ENCODE assay signal across 8 cellular contexts in genomic region chr1:169107673-169108160, GRCh38. TPM values are rescaled to one million over a fixed set of nuclear protein-coding genes. Genes with fewer than 3 reads are reported as not detected.
DNase-seq lines count a peak whose midpoint lies in the region; ATAC-seq, FAIRE-seq and TF ChIP-seq lines count a peak whose summit lies in the region.

No MANE protein-coding gene starts in this region.

- TF ChIP-seq CTCF in A549 (IDR thresholded peaks at IDR 0.05) = no peak

- 0 out of 2 replicates have a peak, but pooled peaks have one; percentile 12 for TF ChIP-seq POLR2A in A549 (IDR thresholded peaks at IDR 0.05; ENCODE audit: low read length)

- peak overlapping the region; percentile 98 for H3K4me2 ChIP-seq in A549

- peak overlapping the region; percentile 96 to 98 for H3K27ac ChIP-seq in A549
- H3K27ac ChIP-seq in iPS-18a (ENCODE audit: low read length) = no peak overlapping the region

- POLR2A ChIA-PET in A549 (lab: Yijun Ruan, JAX) (interaction anchor here (0.8 to 4.4 kb wide), 5 partner anchors 9 to 395 kb away, joined by 3 to 42 read pairs (median 4); no protein-coding TSS in a partner anchor), HEK293T (lab: Yijun Ruan, JAX) (interaction anchor here (0.8 to 2.1 kb wide), 3 partner anchors 10 to 127 kb away, joined by 3 to 8 read pairs (median 4); no protein-coding TSS in a partner anchor)
- POLR2A ChIA-PET in activated naive CD8-positive, alpha-beta T cell treated with anti-CD3 and anti-CD28 coated beads, Interleukin-2, amount 10 ng/mL, durations not matched to agents 7 days and 5 days (lab: Charles Lee) = interaction anchor here (1.0 kb wide), 1 partner anchor 260 kb away, joined by 4 read pairs; the partner anchor contains the start of genes BLZF1 and NME7

- FAIRE-seq in A549 (lab: Jason Lieb, UNC) = no peak

- 0 out of 5 replicates have a peak, but pooled peaks of 1 of the 2 experiments have one; percentile 16 for TF ChIP-seq RAD21 in A549 (conservative IDR thresholded peaks at IDR 0.05 in 1 of 2, IDR thresholded peaks at IDR 0.05 in 1 of 2)

- no peak overlapping the region for H3K27ac Mint-ChIP-seq in activated naive CD8-positive, alpha-beta T cell treated with anti-CD3 and anti-CD28 coated beads, Interleukin-2, amount 10 ng/mL, durations not matched to agents 7 days and 5 days

- no peaks in the 10 kb centered on the region for H3K9me3 Mint-ChIP-seq in activated naive CD8-positive, alpha-beta T cell treated with anti-CD3 and anti-CD28 coated beads, Interleukin-2, amount 10 ng/mL, durations not matched to agents 7 days and 5 days

- H3K9me3 ChIP-seq in A549 = no peaks in the 10 kb centered on the region
- no peaks in the 10 kb centered on the region for H3K9me3 ChIP-seq in iPS-18a (ENCODE audit: control insufficient read depth, low read depth, low read length)

- peaks cover 34% of the 10 kb centered on the region for H3K4me1 Mint-ChIP-seq in activated naive CD8-positive, alpha-beta T cell treated with anti-CD3 and anti-CD28 coated beads, Interleukin-2, amount 10 ng/mL, durations not matched to agents 7 days and 5 days

- no peak for TF ChIP-seq EP300 in A549 (IDR thresholded peaks at IDR 0.05)

- H3K9ac ChIP-seq in iPS-18a (ENCODE audit: low read length) = peak overlapping the region; percentile 85

- H3K4me3 ChIP-seq in A549 (peak overlapping the region; percentile 92), H7 (ENCODE audit: insufficient read depth, low read depth, low read length) (peak overlapping the region; percentile 95), iPS-18a (ENCODE audit: low read length) (peak overlapping the region; percentile 99)

- CTCF ChIA-PET in A549 (lab: Yijun Ruan, JAX) (interaction anchor here (0.7 to 2.6 kb wide), 6 partner anchors 10 to 504 kb away, joined by 3 to 18 read pairs (median 4); no protein-coding TSS in a partner anchor), HEK293T (lab: Yijun Ruan, JAX) (interaction anchor here (0.9 to 1.5 kb wide), 2 partner anchors 10 to 504 kb away, joined by 3 to 5 read pairs; no protein-coding TSS in a partner anchor)

- peaks cover 7% of the 10 kb centered on the region; the same call in 1 of the 2 replicates for H3K27me3 ChIP-seq in H7 (ENCODE audit: control insufficient read depth, insufficient read depth, low read length)
- H3K27me3 ChIP-seq in iPS-18a (ENCODE audit: control insufficient read depth, insufficient read depth, low read length) = peaks cover 17% of the 10 kb centered on the region

- peak overlapping the region; percentile 89 for H3K4me3 Mint-ChIP-seq in activated naive CD8-positive, alpha-beta T cell treated with anti-CD3 and anti-CD28 coated beads, Interleukin-2, amount 10 ng/mL, durations not matched to agents 7 days and 5 days

- no peak for ATAC-seq in A549
- ATAC-seq in activated naive CD8-positive, alpha-beta T cell treated with anti-CD3 and anti-CD28 coated beads, Interleukin-2, amount 10 ng/mL, durations not matched to agents 7 days and 5 days (ENCODE audit: low read depth) = no peak
- ATAC-seq in HG03460 (IDR thresholded peaks at IDR 0.05; ENCODE audit: unreplicated experiment) = no peak

- peak in 1 of 2 experiments; percentile 64 for DNase-seq in A549 (ENCODE audit: low read depth in 1 of 2, low spot score in 1 of 2)
- DNase-seq in H7 = no peak
- DNase-seq in activated naive CD8-positive, alpha-beta T cell treated with anti-CD3 and anti-CD28 coated beads, Interleukin-2, amount 10 ng/mL, durations not matched to agents 7 days and 5 days = no peak
- DNase-seq in stimulated activated CD4-positive, alpha-beta T cell treated with anti-CD3 and anti-CD28 coated beads, Interleukin-4, amount 100 ng/mL, for 1 hour = peak; percentile 19
- no peak for DNase-seq in HEK293T (ENCODE audit: extremely low spot score)
- DNase-seq in Kasumi-1 (lab: John Stamatoyannopoulos, UW) = no peak

- no peaks in the 10 kb centered on the region for H3K27me3 Mint-ChIP-seq in activated naive CD8-positive, alpha-beta T cell treated with anti-CD3 and anti-CD28 coated beads, Interleukin-2, amount 10 ng/mL, durations not matched to agents 7 days and 5 days

- H3K36me3 Mint-ChIP-seq in activated naive CD8-positive, alpha-beta T cell treated with anti-CD3 and anti-CD28 coated beads, Interleukin-2, amount 10 ng/mL, durations not matched to agents 7 days and 5 days = peaks cover 15% of the 10 kb centered on the region

- H3K36me3 ChIP-seq in H7 (replicated peaks; ENCODE audit: control insufficient read depth, insufficient read depth, low read length) (peaks cover 4% of the 10 kb centered on the region), iPS-18a (ENCODE audit: control insufficient read depth, low read depth, low read length) (peaks cover 16% of the 10 kb centered on the region)

- H3K4me1 ChIP-seq in A549 (peaks cover 49% of the 10 kb centered on the region), iPS-18a (ENCODE audit: control insufficient read depth, low read depth, low read length) (peaks cover 35% of the 10 kb centered on the region)

- WGBS in A549 (ENCODE audit: missing lambda C conversion rate) = under 1% methylated on average over 7 of the region's 7 CpGs

TF ChIP-seq in A549, 52 proteins besides CTCF, POLR2A, EP300 and RAD21:
- TF ChIP-seq CBX8 (IDR thresholded peaks at IDR 0.05) = no peak
- no peak for TF ChIP-seq HOXB5 (CRISPR knock-in tag; IDR thresholded peaks at IDR 0.05)
- TF ChIP-seq, protein P1, sequence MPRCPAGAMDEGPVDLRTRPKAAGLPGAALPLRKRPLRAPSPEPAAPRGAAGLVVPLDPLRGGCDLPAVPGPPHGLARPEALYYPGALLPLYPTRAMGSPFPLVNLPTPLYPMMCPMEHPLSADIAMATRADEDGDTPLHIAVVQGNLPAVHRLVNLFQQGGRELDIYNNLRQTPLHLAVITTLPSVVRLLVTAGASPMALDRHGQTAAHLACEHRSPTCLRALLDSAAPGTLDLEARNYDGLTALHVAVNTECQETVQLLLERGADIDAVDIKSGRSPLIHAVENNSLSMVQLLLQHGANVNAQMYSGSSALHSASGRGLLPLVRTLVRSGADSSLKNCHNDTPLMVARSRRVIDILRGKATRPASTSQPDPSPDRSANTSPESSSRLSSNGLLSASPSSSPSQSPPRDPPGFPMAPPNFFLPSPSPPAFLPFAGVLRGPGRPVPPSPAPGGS (IDR thresholded peaks at IDR 0.05) = 0 out of 3 replicates have a peak, but pooled peaks have one; percentile 28
- peak; percentile 90 for TF ChIP-seq MAFK (IDR thresholded peaks at IDR 0.05; ENCODE audit: partially characterized antibody)
- TF ChIP-seq HOXA7 (CRISPR knock-in tag; IDR thresholded peaks at IDR 0.05) = no peak
- no peak for TF ChIP-seq FOXS1 (CRISPR knock-in tag; IDR thresholded peaks at IDR 0.05)
- peak; percentile 6; the same call in 1 of the 2 replicates for TF ChIP-seq ESRRA (IDR thresholded peaks at IDR 0.05; ENCODE audit: borderline replicate concordance, low read length)

TF ChIP-seq in HEK293T, 16 proteins besides CTCF, POLR2A, EP300 and RAD21:
- TF ChIP-seq L3MBTL2 (conservative IDR thresholded peaks at IDR 0.05) (no peak), TARDBP (IDR thresholded peaks at IDR 0.05) (no peak), FOXM1 (IDR thresholded peaks at IDR 0.05; ENCODE audit: borderline replicate concordance) (no peak), SP1 (IDR thresholded peaks at IDR 0.05) (no peak), LEF1 (IDR thresholded peaks at IDR 0.05; ENCODE audit: borderline replicate concordance) (no peak), HDGF (IDR thresholded peaks at IDR 0.05; ENCODE audit: borderline replicate concordance) (no peak), CTBP1 (IDR thresholded peaks at IDR 0.05; ENCODE audit: borderline replicate concordance) (no peak), SUZ12 (IDR thresholded peaks at IDR 0.05) (no peak), FOXA1 (IDR thresholded peaks at IDR 0.05) (no peak), BHLHE40 (IDR thresholded peaks at IDR 0.05; ENCODE audit: borderline replicate concordance) (no peak), ZNF384 (IDR thresholded peaks at IDR 0.05) (no peak), NFRKB (IDR thresholded peaks at IDR 0.05) (no peak), ARNT (IDR thresholded peaks at IDR 0.05) (no peak), FOXK2 (IDR thresholded peaks at IDR 0.05) (no peak), ELF4 (IDR thresholded peaks at IDR 0.05) (no peak)
- TF ChIP-seq, protein P2, sequence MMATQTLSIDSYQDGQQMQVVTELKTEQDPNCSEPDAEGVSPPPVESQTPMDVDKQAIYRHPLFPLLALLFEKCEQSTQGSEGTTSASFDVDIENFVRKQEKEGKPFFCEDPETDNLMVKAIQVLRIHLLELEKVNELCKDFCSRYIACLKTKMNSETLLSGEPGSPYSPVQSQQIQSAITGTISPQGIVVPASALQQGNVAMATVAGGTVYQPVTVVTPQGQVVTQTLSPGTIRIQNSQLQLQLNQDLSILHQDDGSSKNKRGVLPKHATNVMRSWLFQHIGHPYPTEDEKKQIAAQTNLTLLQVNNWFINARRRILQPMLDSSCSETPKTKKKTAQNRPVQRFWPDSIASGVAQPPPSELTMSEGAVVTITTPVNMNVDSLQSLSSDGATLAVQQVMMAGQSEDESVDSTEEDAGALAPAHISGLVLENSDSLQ (IDR thresholded peaks at IDR 0.05) = no peak

RNA-seq across cellular contexts. Expression of gene ATP1B1, which starts 1.2 kb away (rescaled TPM):
- 323 and 377 TPM in 2 replicates for polyA plus RNA-seq in A549 (2011; rRNA removed)
- 74.7 and 88.8 TPM in 2 replicates for polyA plus RNA-seq in A549 (2012; cell fraction: cytosol; rRNA removed)
- 51.7 and 61.3 TPM in 2 replicates for polyA plus RNA-seq in A549 (2012; cell fraction: nucleus; rRNA removed)
- polyA plus RNA-seq in A549 (2017; fragmentation: RNase III; extraction: RNeasy Plus Mini Kit Qiagen cat#74134 plus additional on column Dnase treatment) = 215 to 313 TPM (median 303 TPM) in 3 replicates
- 112 and 115 TPM in 2 replicates for polyA minus RNA-seq in A549 (2011; rRNA and poly(A)+ RNA removed)
- total RNA-seq in H7 (2014; rRNA removed; shearing (Covaris generic)) = 35.0 and 41.2 TPM in 2 replicates
- total RNA-seq in activated naive CD8-positive, alpha-beta T cell treated with anti-CD3 and anti-CD28 coated beads, Interleukin-2, amount 10 ng/mL, durations not matched to agents 7 days and 5 days = 10 to 100 TPM; 12.2 to 13.3 TPM
